7 cellular contexts compared by ENCODE assay signal in genomic region chr7:131326576-131326975, GRCh38. TPM values are rescaled to one million over a fixed set of nuclear protein-coding genes. Genes with fewer than 3 reads are reported as not detected.
A peak's percentile ranks its signal among the peaks of the same experiment; 100 is the strongest.
DNase-seq lines count a peak whose midpoint lies in the region; ATAC-seq lines count a peak whose summit lies in the region.

No MANE protein-coding gene starts in this region.

- no peak for DNase-seq in activated naive CD8-positive, alpha-beta T cell treated with anti-CD3 and anti-CD28 coated beads for 36 hours
- DNase-seq in immature natural killer cell (no peak), SKM-1 treated with dmso at 0.1 percent for 144 hours (lab: John Stamatoyannopoulos, UW; ENCODE audit: unreplicated experiment) (no peak), KBM-7 (no peak)
- DNase-seq in stimulated activated naive CD8-positive, alpha-beta T cell treated with anti-CD3 and anti-CD28 coated beads, Interleukin-15, amount 100 ng/mL, for 72 hours = no peak

- H3K4me1 Mint-ChIP-seq in IgD-negative memory B cell (peaks cover 34 to 51% (median 40%) of the 10 kb centered on the region in 3 donors), immature natural killer cell (peaks cover 42 to 51% of the 10 kb centered on the region in 2 donors)
- H3K4me1 Mint-ChIP-seq in activated naive CD8-positive, alpha-beta T cell treated with anti-CD3 and anti-CD28 coated beads for 36 hours = peaks cover 45% of the 10 kb centered on the region
- peaks cover 62% of the 10 kb centered on the region for H3K4me1 Mint-ChIP-seq in stimulated activated naive CD8-positive, alpha-beta T cell treated with anti-CD3 and anti-CD28 coated beads, Interleukin-15, amount 100 ng/mL, for 72 hours

- no peak for ATAC-seq in stimulated activated naive CD8-positive, alpha-beta T cell treated with anti-CD3 and anti-CD28 coated beads, Interleukin-15, amount 100 ng/mL, for 72 hours
- no peak for ATAC-seq in HG03571 (IDR thresholded peaks at IDR 0.05; ENCODE audit: unreplicated experiment)

- peaks cover 3% of the 10 kb centered on the region for H3K36me3 Mint-ChIP-seq in IgD-negative memory B cell
- H3K36me3 Mint-ChIP-seq in activated naive CD8-positive, alpha-beta T cell treated with anti-CD3 and anti-CD28 coated beads for 36 hours = peaks cover 5% of the 10 kb centered on the region
- peaks cover 0 to 8% (median 0%) of the 10 kb centered on the region in 3 donors for H3K36me3 Mint-ChIP-seq in immature natural killer cell

- no peaks in the 10 kb centered on the region for H3K9me3 Mint-ChIP-seq in IgD-negative memory B cell
- no peaks in the 10 kb centered on the region for H3K9me3 Mint-ChIP-seq in activated naive CD8-positive, alpha-beta T cell treated with anti-CD3 and anti-CD28 coated beads for 36 hours
- no peaks in the 10 kb centered on the region for H3K9me3 Mint-ChIP-seq in immature natural killer cell
- H3K9me3 Mint-ChIP-seq in stimulated activated naive CD8-positive, alpha-beta T cell treated with anti-CD3 and anti-CD28 coated beads, Interleukin-15, amount 100 ng/mL, for 72 hours = no peaks in the 10 kb centered on the region

- in situ Hi-C loops in KBM-7 (cut with MboI; ENCODE audit: low pct_unique_long_range_greater_than_20kb, low sequenced_read_pairs) = no loop called here

- H3K4me3 Mint-ChIP-seq in IgD-negative memory B cell = peak overlapping the region; percentile 92 to 99 (median 98)
- H3K4me3 Mint-ChIP-seq in activated naive CD8-positive, alpha-beta T cell treated with anti-CD3 and anti-CD28 coated beads for 36 hours = peak overlapping the region; percentile 98
- H3K4me3 Mint-ChIP-seq in immature natural killer cell = peak overlapping the region; percentile 95 to 99 (median 97)
- peak overlapping the region; percentile 92 to 96 for H3K4me3 Mint-ChIP-seq in stimulated activated naive CD8-positive, alpha-beta T cell treated with anti-CD3 and anti-CD28 coated beads, Interleukin-15, amount 100 ng/mL, for 72 hours

- peak overlapping the region; percentile 96 to 98 (median 97) for H3K27ac Mint-ChIP-seq in IgD-negative memory B cell
- H3K27ac Mint-ChIP-seq in activated naive CD8-positive, alpha-beta T cell treated with anti-CD3 and anti-CD28 coated beads for 36 hours = no peak overlapping the region
- peak overlapping the region; percentile 48 to 99 (median 96) for H3K27ac Mint-ChIP-seq in immature natural killer cell
- no peak overlapping the region for H3K27ac Mint-ChIP-seq in stimulated activated naive CD8-positive, alpha-beta T cell treated with anti-CD3 and anti-CD28 coated beads, Interleukin-15, amount 100 ng/mL, for 72 hours

- H3K27me3 Mint-ChIP-seq in IgD-negative memory B cell (no peaks in the 10 kb centered on the region), immature natural killer cell (ENCODE audit: low read depth in 3 of 3) (peaks cover 6 to 12% (median 6%) of the 10 kb centered on the region in 3 donors)
- no peaks in the 10 kb centered on the region for H3K27me3 Mint-ChIP-seq in activated naive CD8-positive, alpha-beta T cell treated with anti-CD3 and anti-CD28 coated beads for 36 hours
- H3K27me3 Mint-ChIP-seq in stimulated activated naive CD8-positive, alpha-beta T cell treated with anti-CD3 and anti-CD28 coated beads, Interleukin-15, amount 100 ng/mL, for 72 hours = no peaks in the 10 kb centered on the region

RNA-seq across cellular contexts. Expression of gene MKLN1, which starts 1.1 kb away (rescaled TPM):
- polyA plus RNA-seq in IgD-negative memory B cell = 19.3 TPM
- total RNA-seq in activated naive CD8-positive, alpha-beta T cell treated with anti-CD3 and anti-CD28 coated beads for 36 hours = 10 to 100 TPM; 32.4 to 36.7 TPM
- 10 to 100 TPM; 10.8 to 26.6 (median 17.5) TPM for polyA plus RNA-seq in immature natural killer cell

Comparison
In these comparisons a context has a peak if more than half of its experiments do, and no peak if none do; other contexts are left out.
1. H3K27ac Mint-ChIP-seq: peak in IgD-negative memory B cell (3 of 3) and immature natural killer cell (6 of 6); none in activated naive CD8-positive, alpha-beta T cell treated with anti-CD3 and anti-CD28 coated beads for 36 hours (single experiment) and stimulated activated naive CD8-positive, alpha-beta T cell treated with anti-CD3 and anti-CD28 coated beads, Interleukin-15, amount 100 ng/mL, for 72 hours (0 of 2).
2. Peak in every context shown above with its lines, with median percentiles within 50 percentile points of each other: H3K4me3 Mint-ChIP-seq.